In genomic region chr12:115155665-115156645, GRCh38 we compare ENCODE assay signal across 2 cellular contexts.
TF ChIP-seq lines count a peak whose summit lies in the region.

No MANE protein-coding gene starts in this region.

TF ChIP-seq in GM23338, 12 proteins besides CTCF, POLR2A, EP300 and RAD21:
- TF ChIP-seq, protein P1, sequence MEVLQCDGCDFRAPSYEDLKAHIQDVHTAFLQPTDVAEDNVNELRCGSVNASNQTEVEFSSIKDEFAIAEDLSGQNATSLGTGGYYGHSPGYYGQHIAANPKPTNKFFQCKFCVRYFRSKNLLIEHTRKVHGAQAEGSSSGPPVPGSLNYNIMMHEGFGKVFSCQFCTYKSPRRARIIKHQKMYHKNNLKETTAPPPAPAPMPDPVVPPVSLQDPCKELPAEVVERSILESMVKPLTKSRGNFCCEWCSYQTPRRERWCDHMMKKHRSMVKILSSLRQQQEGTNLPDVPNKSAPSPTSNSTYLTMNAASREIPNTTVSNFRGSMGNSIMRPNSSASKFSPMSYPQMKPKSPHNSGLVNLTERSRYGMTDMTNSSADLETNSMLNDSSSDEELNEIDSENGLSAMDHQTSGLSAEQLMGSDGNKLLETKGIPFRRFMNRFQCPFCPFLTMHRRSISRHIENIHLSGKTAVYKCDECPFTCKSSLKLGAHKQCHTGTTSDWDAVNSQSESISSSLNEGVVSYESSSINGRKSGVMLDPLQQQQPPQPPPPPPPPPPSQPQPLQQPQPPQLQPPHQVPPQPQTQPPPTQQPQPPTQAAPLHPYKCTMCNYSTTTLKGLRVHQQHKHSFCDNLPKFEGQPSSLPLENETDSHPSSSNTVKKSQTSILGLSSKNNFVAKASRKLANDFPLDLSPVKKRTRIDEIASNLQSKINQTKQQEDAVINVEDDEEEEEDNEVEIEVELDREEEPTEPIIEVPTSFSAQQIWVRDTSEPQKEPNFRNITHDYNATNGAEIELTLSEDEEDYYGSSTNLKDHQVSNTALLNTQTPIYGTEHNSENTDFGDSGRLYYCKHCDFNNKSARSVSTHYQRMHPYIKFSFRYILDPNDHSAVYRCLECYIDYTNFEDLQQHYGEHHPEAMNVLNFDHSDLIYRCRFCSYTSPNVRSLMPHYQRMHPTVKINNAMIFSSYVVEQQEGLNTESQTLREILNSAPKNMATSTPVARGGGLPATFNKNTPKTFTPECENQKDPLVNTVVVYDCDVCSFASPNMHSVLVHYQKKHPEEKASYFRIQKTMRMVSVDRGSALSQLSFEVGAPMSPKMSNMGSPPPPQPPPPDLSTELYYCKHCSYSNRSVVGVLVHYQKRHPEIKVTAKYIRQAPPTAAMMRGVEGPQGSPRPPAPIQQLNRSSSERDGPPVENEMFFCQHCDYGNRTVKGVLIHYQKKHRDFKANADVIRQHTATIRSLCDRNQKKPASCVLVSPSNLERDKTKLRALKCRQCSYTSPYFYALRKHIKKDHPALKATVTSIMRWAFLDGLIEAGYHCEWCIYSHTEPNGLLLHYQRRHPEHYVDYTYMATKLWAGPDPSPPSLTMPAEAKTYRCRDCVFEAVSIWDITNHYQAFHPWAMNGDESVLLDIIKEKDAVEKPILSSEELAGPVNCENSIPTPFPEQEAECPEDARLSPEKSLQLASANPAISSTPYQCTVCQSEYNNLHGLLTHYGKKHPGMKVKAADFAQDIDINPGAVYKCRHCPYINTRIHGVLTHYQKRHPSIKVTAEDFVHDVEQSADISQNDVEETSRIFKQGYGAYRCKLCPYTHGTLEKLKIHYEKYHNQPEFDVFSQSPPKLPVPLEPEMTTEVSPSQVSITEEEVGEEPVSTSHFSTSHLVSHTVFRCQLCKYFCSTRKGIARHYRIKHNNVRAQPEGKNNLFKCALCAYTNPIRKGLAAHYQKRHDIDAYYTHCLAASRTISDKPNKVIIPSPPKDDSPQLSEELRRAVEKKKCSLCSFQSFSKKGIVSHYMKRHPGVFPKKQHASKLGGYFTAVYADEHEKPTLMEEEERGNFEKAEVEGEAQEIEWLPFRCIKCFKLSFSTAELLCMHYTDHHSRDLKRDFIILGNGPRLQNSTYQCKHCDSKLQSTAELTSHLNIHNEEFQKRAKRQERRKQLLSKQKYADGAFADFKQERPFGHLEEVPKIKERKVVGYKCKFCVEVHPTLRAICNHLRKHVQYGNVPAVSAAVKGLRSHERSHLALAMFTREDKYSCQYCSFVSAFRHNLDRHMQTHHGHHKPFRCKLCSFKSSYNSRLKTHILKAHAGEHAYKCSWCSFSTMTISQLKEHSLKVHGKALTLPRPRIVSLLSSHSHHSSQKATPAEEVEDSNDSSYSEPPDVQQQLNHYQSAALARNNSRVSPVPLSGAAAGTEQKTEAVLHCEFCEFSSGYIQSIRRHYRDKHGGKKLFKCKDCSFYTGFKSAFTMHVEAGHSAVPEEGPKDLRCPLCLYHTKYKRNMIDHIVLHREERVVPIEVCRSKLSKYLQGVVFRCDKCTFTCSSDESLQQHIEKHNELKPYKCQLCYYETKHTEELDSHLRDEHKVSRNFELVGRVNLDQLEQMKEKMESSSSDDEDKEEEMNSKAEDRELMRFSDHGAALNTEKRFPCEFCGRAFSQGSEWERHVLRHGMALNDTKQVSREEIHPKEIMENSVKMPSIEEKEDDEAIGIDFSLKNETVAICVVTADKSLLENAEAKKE (CRISPR knock-in tag; IDR thresholded peaks at IDR 0.05), result no peak
- TF ChIP-seq EZH2phosphoT487 (IDR thresholded peaks at IDR 0.05; ENCODE audit: unreplicated experiment) (no peak), JUNB (IDR thresholded peaks at IDR 0.05; ENCODE audit: unreplicated experiment) (no peak), POLR2AphosphoS5 (IDR thresholded peaks at IDR 0.05; ENCODE audit: low read depth) (no peak), REST (IDR thresholded peaks at IDR 0.05; ENCODE audit: unreplicated experiment) (no peak), ZNF114 (CRISPR knock-in tag; IDR thresholded peaks at IDR 0.05) (no peak), STAT1 (IDR thresholded peaks at IDR 0.05; ENCODE audit: unreplicated experiment) (no peak), ZNF331 (CRISPR knock-in tag; IDR thresholded peaks at IDR 0.05; ENCODE audit: low read depth) (no peak), EZH2 (IDR thresholded peaks at IDR 0.05; ENCODE audit: low read depth, unreplicated experiment) (no peak), NANOG (IDR thresholded peaks at IDR 0.05; ENCODE audit: borderline replicate concordance) (no peak), CREB1 (CRISPR knock-in tag; IDR thresholded peaks at IDR 0.05; ENCODE audit: low read depth) (no peak)
- TF ChIP-seq, protein P2, sequence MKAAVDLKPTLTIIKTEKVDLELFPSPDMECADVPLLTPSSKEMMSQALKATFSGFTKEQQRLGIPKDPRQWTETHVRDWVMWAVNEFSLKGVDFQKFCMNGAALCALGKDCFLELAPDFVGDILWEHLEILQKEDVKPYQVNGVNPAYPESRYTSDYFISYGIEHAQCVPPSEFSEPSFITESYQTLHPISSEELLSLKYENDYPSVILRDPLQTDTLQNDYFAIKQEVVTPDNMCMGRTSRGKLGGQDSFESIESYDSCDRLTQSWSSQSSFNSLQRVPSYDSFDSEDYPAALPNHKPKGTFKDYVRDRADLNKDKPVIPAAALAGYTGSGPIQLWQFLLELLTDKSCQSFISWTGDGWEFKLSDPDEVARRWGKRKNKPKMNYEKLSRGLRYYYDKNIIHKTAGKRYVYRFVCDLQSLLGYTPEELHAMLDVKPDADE (IDR thresholded peaks at IDR 0.05), result no peak

TF ChIP-seq in SK-N-SH, 30 proteins besides CTCF, POLR2A, EP300 and RAD21 (continued from another document):
- TF ChIP-seq TEAD4 (IDR thresholded peaks at IDR 0.05; ENCODE audit: borderline replicate concordance, insufficient read depth) (peak; percentile 88), GATA2 (CRISPR knock-in tag; IDR thresholded peaks at IDR 0.05) (no peak), MEF2A (IDR thresholded peaks at IDR 0.05; ENCODE audit: borderline replicate concordance, low read depth) (peak; percentile 70; the same call in 1 of the 2 replicates), JUND (IDR thresholded peaks at IDR 0.05) (peak; percentile 83), POLR2AphosphoS5 (IDR thresholded peaks at IDR 0.05; ENCODE audit: low read depth, low read length) (peak; percentile 24; the same call in 1 of the 2 replicates), SIN3A (IDR thresholded peaks at IDR 0.05; ENCODE audit: borderline replicate concordance, low read depth, low read length) (peak; percentile 32; the same call in 1 of the 2 replicates), NFIC (IDR thresholded peaks at IDR 0.05; ENCODE audit: borderline replicate concordance) (peak; percentile 73), FOSL2 (IDR thresholded peaks at IDR 0.05; ENCODE audit: borderline replicate concordance, low read depth) (peak; percentile 90), ZBTB33 (IDR thresholded peaks at IDR 0.05; ENCODE audit: borderline replicate concordance, low read depth) (peak; percentile 72; the same call in 1 of the 2 replicates), NRF1 (IDR thresholded peaks at IDR 0.05; ENCODE audit: low read depth, low read length) (no peak), YY1 (IDR thresholded peaks at IDR 0.05; ENCODE audit: low read depth) (no peak), ELF1 (IDR thresholded peaks at IDR 0.05) (peak; percentile 38; the same call in 1 of the 2 replicates), MAX (IDR thresholded peaks at IDR 0.05; ENCODE audit: low read depth) (peak; percentile 74), GABPA (IDR thresholded peaks at IDR 0.05; ENCODE audit: low read depth) (no peak), EZH2phosphoT487 (IDR thresholded peaks at IDR 0.05; ENCODE audit: borderline replicate concordance, low read depth) (no peak), REST (IDR thresholded peaks at IDR 0.05; ENCODE audit: low read depth, low read length) (0 out of 2 replicates have a peak, but pooled peaks have one; percentile 61), CHD2 (IDR thresholded peaks at IDR 0.05; ENCODE audit: low read length, partially characterized antibody) (no peak)
- TF ChIP-seq, protein P3, sequence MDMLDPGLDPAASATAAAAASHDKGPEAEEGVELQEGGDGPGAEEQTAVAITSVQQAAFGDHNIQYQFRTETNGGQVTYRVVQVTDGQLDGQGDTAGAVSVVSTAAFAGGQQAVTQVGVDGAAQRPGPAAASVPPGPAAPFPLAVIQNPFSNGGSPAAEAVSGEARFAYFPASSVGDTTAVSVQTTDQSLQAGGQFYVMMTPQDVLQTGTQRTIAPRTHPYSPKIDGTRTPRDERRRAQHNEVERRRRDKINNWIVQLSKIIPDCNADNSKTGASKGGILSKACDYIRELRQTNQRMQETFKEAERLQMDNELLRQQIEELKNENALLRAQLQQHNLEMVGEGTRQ (IDR thresholded peaks at IDR 0.05; ENCODE audit: borderline replicate concordance, low read depth, low read length), result no peak
- TF ChIP-seq, protein P4, sequence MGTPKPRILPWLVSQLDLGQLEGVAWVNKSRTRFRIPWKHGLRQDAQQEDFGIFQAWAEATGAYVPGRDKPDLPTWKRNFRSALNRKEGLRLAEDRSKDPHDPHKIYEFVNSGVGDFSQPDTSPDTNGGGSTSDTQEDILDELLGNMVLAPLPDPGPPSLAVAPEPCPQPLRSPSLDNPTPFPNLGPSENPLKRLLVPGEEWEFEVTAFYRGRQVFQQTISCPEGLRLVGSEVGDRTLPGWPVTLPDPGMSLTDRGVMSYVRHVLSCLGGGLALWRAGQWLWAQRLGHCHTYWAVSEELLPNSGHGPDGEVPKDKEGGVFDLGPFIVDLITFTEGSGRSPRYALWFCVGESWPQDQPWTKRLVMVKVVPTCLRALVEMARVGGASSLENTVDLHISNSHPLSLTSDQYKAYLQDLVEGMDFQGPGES (IDR thresholded peaks at IDR 0.05; ENCODE audit: low read depth, low read length), result no peak
TF ChIP-seq in SK-N-SH: peak in this region for 16.
